ENCODE assay signal across 14 cellular contexts in genomic region chr2:167438206-167438605, GRCh38.
DNase-seq lines count a peak whose midpoint lies in the region; ATAC-seq, FAIRE-seq and TF ChIP-seq lines count a peak whose summit lies in the region.
"Had no signal": no experiment of that assay in that cellular context is flagged by ENCODE, and none has a peak within 500 bp of the region (broad histone marks: within the 10 kb centered on the region; RNA-seq: fewer than 3 reads in every experiment).

No MANE protein-coding gene starts in this region.

- no peaks in the 10 kb centered on the region for H4K20me1 ChIP-seq in HepG2 (ENCODE audit: insufficient read depth, low read length)

- H3K4me1 ChIP-seq in HepG2 (ENCODE audit: insufficient read depth, low read length): no peaks in the 10 kb centered on the region
- H3K4me1 ChIP-seq in right lobe of liver: no peaks in the 10 kb centered on the region
- H3K4me1 ChIP-seq: parathyroid adenoma, upper lobe of left lung had no signal

- H3K9me3 ChIP-seq in HepG2 (ENCODE audit: low read length) (no peaks in the 10 kb centered on the region), right lobe of liver (no peaks in the 10 kb centered on the region)
- H3K9me3 ChIP-seq: upper lobe of left lung had no signal

- ATAC-seq in HepG2: peak; percentile 67
- no peak for ATAC-seq in right lobe of liver
- ATAC-seq: left lobe of liver had no signal

- TF ChIP-seq RAD21 in HepG2 (CRISPR knock-in tag; IDR thresholded peaks at IDR 0.05): no peak

- H3K27ac ChIP-seq in HepG2 (ENCODE audit: extremely low read length, insufficient read depth, low read length) (no peak overlapping the region), right lobe of liver (no peak overlapping the region), brain microvascular endothelial cell (peak overlapping the region; percentile 9)
- H3K27ac ChIP-seq: parathyroid adenoma, upper lobe of left lung had no signal

- no peaks in the 10 kb centered on the region for H3K79me2 ChIP-seq in HepG2 (ENCODE audit: insufficient read depth, low read length)
- H3K79me2 ChIP-seq: parathyroid adenoma had no signal

- peak; percentile 14 for DNase-seq in HepG2 (ENCODE audit: low spot score)
- DNase-seq in right lobe of liver: no peak
- DNase-seq in brain microvascular endothelial cell: peak; percentile 76
- peak; percentile 81 for DNase-seq in islet precursor cell
- no peak for DNase-seq in activated naive CD4-positive, alpha-beta T cell treated with Interleukin-2 at 50 U/mL for 16 hours
- no peak for DNase-seq in lower leg skin (ENCODE audit: low spot score in 2 of 2)
- DNase-seq in HuH-7 (ENCODE audit: low spot score): no peak
- DNase-seq in GM19239 (ENCODE audit: insufficient read length, low spot score): no peak
- DNase-seq: activated CD4-positive, alpha-beta T cell treated with anti-CD3 and anti-CD28 coated beads for 48 hours; MM.1S; NCI-H510A; upper lobe of left lung had no signal

- no TSS peak for BruUV-seq in HepG2 (replicated peaks; lab: Mats Ljungman, UMichigan)

- in situ Hi-C loops in HepG2 (cut with HindIII; ENCODE audit: extremely low pct_ligation_motif_present, low pct_unique_long_range_greater_than_20kb) (no loop called here), brain microvascular endothelial cell (cut with HindIII; ENCODE audit: low pct_ligation_motif_present, low sequenced_read_pairs) (no loop called here)

- H3K4me3 ChIP-seq in HepG2 (replicated peaks in 1 of 3; ENCODE audit: insufficient read depth in 1 of 3, low read depth in 2 of 3, low read length in 3 of 3): no peak overlapping the region
- no peak overlapping the region for H3K4me3 ChIP-seq in right lobe of liver
- no peak overlapping the region for H3K4me3 ChIP-seq in brain microvascular endothelial cell (ENCODE audit: low read depth, low read length)
- H3K4me3 ChIP-seq in lower leg skin (ENCODE audit: low read depth, poor library complexity, severe bottlenecking): no peak overlapping the region
- H3K4me3 ChIP-seq: upper lobe of left lung had no signal

- CTCF ChIA-PET in HepG2 (lab: Yijun Ruan, JAX; ENCODE audit: low intra/inter-chr PET ratio, low total read pairs): no interaction called here

- WGBS in HepG2 (ENCODE audit: low lambda C conversion rate): 1% methylated on average over 2 of the region's 2 CpGs
- WGBS in right lobe of liver (ENCODE audit: insufficient coverage, low coverage, low lambda C conversion rate, missing lambda C conversion rate): 29% methylated on average over 2 of the region's 2 CpGs
- 46 to 59% methylated on average over 2 of the region's 2 CpGs for WGBS in lower leg skin, 2 donors

- TF ChIP-seq CTCF in HepG2 (CRISPR knock-in tag; IDR thresholded peaks at IDR 0.05): no peak
- TF ChIP-seq CTCF in right lobe of liver (IDR thresholded peaks at IDR 0.05): no peak
- no peak for TF ChIP-seq CTCF in brain microvascular endothelial cell (IDR thresholded peaks at IDR 0.05; ENCODE audit: low read depth, low read length, missing control alignments)
- TF ChIP-seq CTCF in lower leg skin (IDR thresholded peaks at IDR 0.05): no peak

- H3K4me2 ChIP-seq in HepG2 (ENCODE audit: low read depth, low read length): no peak overlapping the region

- H2AFZ ChIP-seq in HepG2 (ENCODE audit: low read length): no peak overlapping the region
- H2AFZ ChIP-seq: parathyroid adenoma had no signal

- no peak for FAIRE-seq in HepG2 (lab: Jason Lieb, UNC)
- FAIRE-seq in GM19239 (lab: Jason Lieb, UNC): no peak

- intact Hi-C loops in HepG2 (cut with micrococcal nuclease; ENCODE audit: unreplicated experiment): no loop called here
- intact Hi-C loops in right lobe of liver (cut with DNase I): no loop called here
- intact Hi-C loops in lower leg skin (cut with DNase I; ENCODE audit: low total_unique reads): no loop called here

- H3K27me3 ChIP-seq in HepG2 (ENCODE audit: control insufficient read depth in 1 of 2, insufficient read depth in 2 of 2, low read length in 2 of 2) (no peaks in the 10 kb centered on the region), right lobe of liver (no peaks in the 10 kb centered on the region), brain microvascular endothelial cell (replicated peaks) (no peaks in the 10 kb centered on the region)
- H3K27me3 ChIP-seq: upper lobe of left lung had no signal

- TF ChIP-seq EP300 in HepG2 (IDR thresholded peaks at IDR 0.05; ENCODE audit: low read depth in 2 of 2, low read length in 2 of 2): no peak
- no peak for TF ChIP-seq EP300 in HepG2 (CRISPR knock-in tag; IDR thresholded peaks at IDR 0.05; ENCODE audit: borderline replicate concordance)

- H3K9ac ChIP-seq in HepG2 (ENCODE audit: insufficient read depth, low read depth, low read length): no peak overlapping the region
- H3K9ac ChIP-seq: parathyroid adenoma had no signal

- H3K36me3 ChIP-seq in HepG2 (replicated peaks in 1 of 2; ENCODE audit: control insufficient read depth in 1 of 2, insufficient read depth in 2 of 2, low read length in 2 of 2): no peaks in the 10 kb centered on the region
- no peaks in the 10 kb centered on the region for H3K36me3 ChIP-seq in right lobe of liver
- H3K36me3 ChIP-seq in brain microvascular endothelial cell (replicated peaks): no peaks in the 10 kb centered on the region
- H3K36me3 ChIP-seq: upper lobe of left lung had no signal

- TF ChIP-seq POLR2A in HepG2 (IDR thresholded peaks at IDR 0.05; ENCODE audit: insufficient read depth in 1 of 2, low read depth in 2 of 2, low read length in 2 of 2) (no peak), right lobe of liver (IDR thresholded peaks at IDR 0.05) (no peak), lower leg skin (IDR thresholded peaks at IDR 0.05) (no peak)

- POLR2A ChIA-PET in HepG2 (lab: Yijun Ruan, JAX): no interaction called here

TF ChIP-seq in HepG2, 621 proteins besides CTCF, POLR2A, EP300 and RAD21:
- peak; percentile 70 for TF ChIP-seq ATF7 (IDR thresholded peaks at IDR 0.05)
- TF ChIP-seq ATF7 (CRISPR knock-in tag; IDR thresholded peaks at IDR 0.05): no peak
- TF ChIP-seq ZNF12 (CRISPR knock-in tag; IDR thresholded peaks at IDR 0.05): no peak
- TF ChIP-seq NFYC (CRISPR knock-in tag; IDR thresholded peaks at IDR 0.05): peak; percentile 40; the same call in 1 of the 2 replicates
- TF ChIP-seq RORA (CRISPR knock-in tag; IDR thresholded peaks at IDR 0.05): no peak
- TF ChIP-seq GABPA (IDR thresholded peaks at IDR 0.05; ENCODE audit: low read depth, low read length): no peak
- peak; percentile 68 for TF ChIP-seq GABPA (CRISPR knock-in tag; IDR thresholded peaks at IDR 0.05; ENCODE audit: low read depth)
- 0 out of 2 replicates have a peak, but pooled peaks have one; percentile 16 for TF ChIP-seq ATF1 (CRISPR knock-in tag; IDR thresholded peaks at IDR 0.05)
- peak; percentile 34; the same call in 1 of the 2 replicates for TF ChIP-seq FOSL2 (CRISPR knock-in tag; IDR thresholded peaks at IDR 0.05)

Comparison
In these comparisons a context has a peak if more than half of its experiments do, and no peak if none do; other contexts are left out.
1. DNase-seq: peak in HepG2 (single experiment), brain microvascular endothelial cell (single experiment) and islet precursor cell (single experiment); none in right lobe of liver (0 of 3), activated naive CD4-positive, alpha-beta T cell treated with Interleukin-2 at 50 U/mL for 16 hours (single experiment), lower leg skin (0 of 2), HuH-7 (single experiment) and GM19239 (single experiment).